In the genomic region with DNA sequence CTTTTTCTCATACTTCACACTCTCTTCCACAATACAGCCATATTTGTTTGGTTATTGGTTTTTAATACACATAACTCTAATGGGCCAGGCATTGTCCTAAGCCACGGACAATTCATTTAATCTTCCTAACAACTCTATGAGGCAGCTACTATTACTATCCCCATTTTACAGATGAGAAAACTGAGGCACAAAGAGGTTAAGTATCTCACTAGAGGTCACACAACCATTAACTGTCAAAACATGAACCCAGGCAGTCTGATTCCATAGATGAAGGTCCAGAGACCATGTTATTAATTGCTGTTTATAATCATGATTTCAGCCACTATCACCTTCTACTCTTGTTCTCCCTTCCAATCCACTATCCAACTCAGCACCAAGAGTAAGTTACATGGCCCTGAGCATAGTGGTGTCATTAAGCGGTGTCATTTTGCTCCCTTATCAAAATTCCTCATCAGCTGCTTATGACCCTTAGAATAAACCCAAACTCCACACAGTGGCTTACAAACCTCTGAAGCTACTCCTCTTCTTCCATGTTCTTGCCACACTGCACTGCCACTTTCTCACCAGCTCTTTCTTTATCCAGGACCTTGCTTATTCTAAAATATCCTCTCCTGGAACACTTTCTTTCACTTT, we compare ENCODE assay signal across 2 cellular contexts.
TF ChIP-seq lines count a peak whose summit lies in the region.

No MANE protein-coding gene starts in this region.

TF ChIP-seq in HCT116, 20 proteins besides CTCF, POLR2A, EP300 and RAD21:
- TF ChIP-seq, protein P1, sequence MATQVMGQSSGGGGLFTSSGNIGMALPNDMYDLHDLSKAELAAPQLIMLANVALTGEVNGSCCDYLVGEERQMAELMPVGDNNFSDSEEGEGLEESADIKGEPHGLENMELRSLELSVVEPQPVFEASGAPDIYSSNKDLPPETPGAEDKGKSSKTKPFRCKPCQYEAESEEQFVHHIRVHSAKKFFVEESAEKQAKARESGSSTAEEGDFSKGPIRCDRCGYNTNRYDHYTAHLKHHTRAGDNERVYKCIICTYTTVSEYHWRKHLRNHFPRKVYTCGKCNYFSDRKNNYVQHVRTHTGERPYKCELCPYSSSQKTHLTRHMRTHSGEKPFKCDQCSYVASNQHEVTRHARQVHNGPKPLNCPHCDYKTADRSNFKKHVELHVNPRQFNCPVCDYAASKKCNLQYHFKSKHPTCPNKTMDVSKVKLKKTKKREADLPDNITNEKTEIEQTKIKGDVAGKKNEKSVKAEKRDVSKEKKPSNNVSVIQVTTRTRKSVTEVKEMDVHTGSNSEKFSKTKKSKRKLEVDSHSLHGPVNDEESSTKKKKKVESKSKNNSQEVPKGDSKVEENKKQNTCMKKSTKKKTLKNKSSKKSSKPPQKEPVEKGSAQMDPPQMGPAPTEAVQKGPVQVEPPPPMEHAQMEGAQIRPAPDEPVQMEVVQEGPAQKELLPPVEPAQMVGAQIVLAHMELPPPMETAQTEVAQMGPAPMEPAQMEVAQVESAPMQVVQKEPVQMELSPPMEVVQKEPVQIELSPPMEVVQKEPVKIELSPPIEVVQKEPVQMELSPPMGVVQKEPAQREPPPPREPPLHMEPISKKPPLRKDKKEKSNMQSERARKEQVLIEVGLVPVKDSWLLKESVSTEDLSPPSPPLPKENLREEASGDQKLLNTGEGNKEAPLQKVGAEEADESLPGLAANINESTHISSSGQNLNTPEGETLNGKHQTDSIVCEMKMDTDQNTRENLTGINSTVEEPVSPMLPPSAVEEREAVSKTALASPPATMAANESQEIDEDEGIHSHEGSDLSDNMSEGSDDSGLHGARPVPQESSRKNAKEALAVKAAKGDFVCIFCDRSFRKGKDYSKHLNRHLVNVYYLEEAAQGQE (IDR thresholded peaks at IDR 0.05; ENCODE audit: low read depth): no peak
- TF ChIP-seq EGR1 (IDR thresholded peaks at IDR 0.05; ENCODE audit: low read depth) (no peak), EZH2 (IDR thresholded peaks at IDR 0.05) (no peak), YY1 (IDR thresholded peaks at IDR 0.05; ENCODE audit: extremely low read depth, insufficient replicate concordance, low read depth, low read length) (no peak), CBX3 (IDR thresholded peaks at IDR 0.05; ENCODE audit: low read depth) (no peak), ELF1 (IDR thresholded peaks at IDR 0.05; ENCODE audit: borderline replicate concordance, low read depth) (no peak), EZH2phosphoT487 (IDR thresholded peaks at IDR 0.05; ENCODE audit: borderline replicate concordance) (no peak), CEBPB (IDR thresholded peaks at IDR 0.05; ENCODE audit: low read depth) (no peak), JUND (IDR thresholded peaks at IDR 0.05) (no peak), SRF (IDR thresholded peaks at IDR 0.05; ENCODE audit: low read depth) (no peak), ZNF274 (IDR thresholded peaks at IDR 0.05; ENCODE audit: low read depth, low read length) (no peak), FOSL1 (IDR thresholded peaks at IDR 0.05; ENCODE audit: low read depth) (no peak), SIN3A (IDR thresholded peaks at IDR 0.05; ENCODE audit: low read depth) (no peak)
TF ChIP-seq in HCT116: peak in this region for 0.

TF ChIP-seq in K562, 482 proteins besides CTCF, POLR2A, EP300 and RAD21:
- TF ChIP-seq, protein P2, sequence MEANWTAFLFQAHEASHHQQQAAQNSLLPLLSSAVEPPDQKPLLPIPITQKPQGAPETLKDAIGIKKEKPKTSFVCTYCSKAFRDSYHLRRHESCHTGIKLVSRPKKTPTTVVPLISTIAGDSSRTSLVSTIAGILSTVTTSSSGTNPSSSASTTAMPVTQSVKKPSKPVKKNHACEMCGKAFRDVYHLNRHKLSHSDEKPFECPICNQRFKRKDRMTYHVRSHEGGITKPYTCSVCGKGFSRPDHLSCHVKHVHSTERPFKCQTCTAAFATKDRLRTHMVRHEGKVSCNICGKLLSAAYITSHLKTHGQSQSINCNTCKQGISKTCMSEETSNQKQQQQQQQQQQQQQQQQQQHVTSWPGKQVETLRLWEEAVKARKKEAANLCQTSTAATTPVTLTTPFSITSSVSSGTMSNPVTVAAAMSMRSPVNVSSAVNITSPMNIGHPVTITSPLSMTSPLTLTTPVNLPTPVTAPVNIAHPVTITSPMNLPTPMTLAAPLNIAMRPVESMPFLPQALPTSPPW (CRISPR knock-in tag; IDR thresholded peaks at IDR 0.05): no peak
- TF ChIP-seq RBFOX2 (IDR thresholded peaks at IDR 0.05; ENCODE audit: low read depth, low read length) (no peak), MAFG (tag; conservative IDR thresholded peaks at IDR 0.05) (no peak), SMARCA5 (IDR thresholded peaks at IDR 0.05) (peak; percentile 62; the same call in 1 of the 2 replicates), BCOR (IDR thresholded peaks at IDR 0.05) (peak; percentile 92), CHD4 (IDR thresholded peaks at IDR 0.05; ENCODE audit: insufficient read depth, insufficient replicate concordance, low read depth, low read length, poor library complexity, severe bottlenecking) (peak; percentile 91), RBM25 (IDR thresholded peaks at IDR 0.05; ENCODE audit: low read depth, low read length, severe bottlenecking) (peak; percentile 98), ZNF76 (CRISPR knock-in tag; IDR thresholded peaks at IDR 0.05; ENCODE audit: borderline replicate concordance) (no peak), ZNF23 (CRISPR knock-in tag; IDR thresholded peaks at IDR 0.05) (no peak), CBX1 (IDR thresholded peaks at IDR 0.05; ENCODE audit: low read depth) (no peak), KDM1A (IDR thresholded peaks at IDR 0.05) (peak; percentile 34 to 66; a peak in 3 of 4 replicates), HSF4 (CRISPR knock-in tag; IDR thresholded peaks at IDR 0.05; ENCODE audit: borderline replicate concordance) (no peak), MTA3 (IDR thresholded peaks at IDR 0.05; ENCODE audit: borderline replicate concordance) (no peak), ESRRA (IDR thresholded peaks at IDR 0.05; ENCODE audit: borderline replicate concordance, low read depth) (peak; percentile 95), PTTG1 (tag; IDR thresholded peaks at IDR 0.05; ENCODE audit: low read depth) (no peak), ADNP (tag; IDR thresholded peaks at IDR 0.05) (peak; percentile 93), LARP7 (IDR thresholded peaks at IDR 0.05) (no peak), PHF8 (IDR thresholded peaks at IDR 0.05; ENCODE audit: borderline replicate concordance, low read length) (no peak), HDAC2 (IDR thresholded peaks at IDR 0.05) (peak; percentile 65; the same call in 1 of the 2 replicates), ZNF445 (CRISPR knock-in tag; IDR thresholded peaks at IDR 0.05; ENCODE audit: low read depth) (no peak)
- TF ChIP-seq, protein P3, sequence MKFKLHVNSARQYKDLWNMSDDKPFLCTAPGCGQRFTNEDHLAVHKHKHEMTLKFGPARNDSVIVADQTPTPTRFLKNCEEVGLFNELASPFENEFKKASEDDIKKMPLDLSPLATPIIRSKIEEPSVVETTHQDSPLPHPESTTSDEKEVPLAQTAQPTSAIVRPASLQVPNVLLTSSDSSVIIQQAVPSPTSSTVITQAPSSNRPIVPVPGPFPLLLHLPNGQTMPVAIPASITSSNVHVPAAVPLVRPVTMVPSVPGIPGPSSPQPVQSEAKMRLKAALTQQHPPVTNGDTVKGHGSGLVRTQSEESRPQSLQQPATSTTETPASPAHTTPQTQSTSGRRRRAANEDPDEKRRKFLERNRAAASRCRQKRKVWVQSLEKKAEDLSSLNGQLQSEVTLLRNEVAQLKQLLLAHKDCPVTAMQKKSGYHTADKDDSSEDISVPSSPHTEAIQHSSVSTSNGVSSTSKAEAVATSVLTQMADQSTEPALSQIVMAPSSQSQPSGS (CRISPR knock-in tag; IDR thresholded peaks at IDR 0.05): no peak
- TF ChIP-seq, protein P4, sequence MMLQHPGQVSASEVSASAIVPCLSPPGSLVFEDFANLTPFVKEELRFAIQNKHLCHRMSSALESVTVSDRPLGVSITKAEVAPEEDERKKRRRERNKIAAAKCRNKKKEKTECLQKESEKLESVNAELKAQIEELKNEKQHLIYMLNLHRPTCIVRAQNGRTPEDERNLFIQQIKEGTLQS (IDR thresholded peaks at IDR 0.05): no peak
- TF ChIP-seq, protein P4 (CRISPR knock-in tag; conservative IDR thresholded peaks at IDR 0.05): no peak
- TF ChIP-seq, protein P5, sequence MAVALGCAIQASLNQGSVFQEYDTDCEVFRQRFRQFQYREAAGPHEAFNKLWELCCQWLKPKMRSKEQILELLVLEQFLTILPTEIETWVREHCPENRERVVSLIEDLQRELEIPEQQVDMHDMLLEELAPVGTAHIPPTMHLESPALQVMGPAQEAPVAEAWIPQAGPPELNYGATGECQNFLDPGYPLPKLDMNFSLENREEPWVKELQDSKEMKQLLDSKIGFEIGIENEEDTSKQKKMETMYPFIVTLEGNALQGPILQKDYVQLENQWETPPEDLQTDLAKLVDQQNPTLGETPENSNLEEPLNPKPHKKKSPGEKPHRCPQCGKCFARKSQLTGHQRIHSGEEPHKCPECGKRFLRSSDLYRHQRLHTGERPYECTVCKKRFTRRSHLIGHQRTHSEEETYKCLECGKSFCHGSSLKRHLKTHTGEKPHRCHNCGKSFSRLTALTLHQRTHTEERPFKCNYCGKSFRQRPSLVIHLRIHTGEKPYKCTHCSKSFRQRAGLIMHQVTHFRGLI (CRISPR knock-in tag; IDR thresholded peaks at IDR 0.05): no peak
- TF ChIP-seq, protein P6, sequence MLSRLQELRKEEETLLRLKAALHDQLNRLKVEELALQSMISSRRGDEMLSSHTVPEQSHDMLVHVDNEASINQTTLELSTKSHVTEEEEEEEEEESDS (CRISPR knock-in tag; IDR thresholded peaks at IDR 0.05): no peak
